Comparison of ENCODE assay signal across 8 cellular contexts in genomic region chrX:51860679-51861078, GRCh38. TPM values are rescaled to one million over a fixed set of nuclear protein-coding genes. Genes with fewer than 3 reads are reported as not detected.
A peak's percentile ranks its signal among the peaks of the same experiment; 100 is the strongest.
DNase-seq lines count a peak whose midpoint lies in the region; ATAC-seq and TF ChIP-seq lines count a peak whose summit lies in the region.

No MANE protein-coding gene starts in this region.

- no peak overlapping the region for H2AFZ ChIP-seq in HCT116 (ENCODE audit: low read depth, low read length, poor library complexity, severe bottlenecking)

- 0 to 4% methylated on average over 2 of the region's 2 CpGs for WGBS in heart right ventricle, 2 donors

- RAD21 ChIA-PET in HCT116 (lab: Charles Lee; ENCODE audit: low non-redundant PET in 1 of 2, low total read pairs in 2 of 2, uncharacterized antibody in 2 of 2, unreplicated experiment in 2 of 2), result no interaction called here

- no peak overlapping the region for H3K4me2 ChIP-seq in HCT116 (ENCODE audit: low read length)

- in situ Hi-C loops in SK-MEL-5 (cut with HindIII; ENCODE audit: low pct_unique_long_range_greater_than_20kb, low sequenced_read_pairs), result no loop called here

- H4K20me1 ChIP-seq in HCT116 (ENCODE audit: insufficient read depth), result no peaks in the 10 kb centered on the region

- peaks cover 31% of the 10 kb centered on the region for H3K79me2 ChIP-seq in HCT116 (ENCODE audit: insufficient read depth, low read length)

- H3K36me3 ChIP-seq in HCT116 (ENCODE audit: control insufficient read depth in 1 of 2, insufficient read depth in 2 of 2, low read length in 2 of 2) (no peaks in the 10 kb centered on the region), heart right ventricle (peaks cover 0 to 6% (median 0%) of the 10 kb centered on the region in 9 donors), uterus (no peaks in the 10 kb centered on the region)

- H3K4me3 ChIP-seq in HCT116 (replicated peaks in 1 of 2; ENCODE audit: low read depth in 1 of 2, low read length in 2 of 2) (no peak overlapping the region), heart right ventricle (no peak overlapping the region), uterus (no peak overlapping the region)

- BruUV-seq in HCT116 (replicated peaks; lab: Mats Ljungman, UMichigan), result no TSS peak

- H3K27ac ChIP-seq in HCT116 (ENCODE audit: low read depth, low read length), result no peak overlapping the region
- H3K27ac ChIP-seq in heart right ventricle, result no peak overlapping the region
- H3K27ac ChIP-seq in uterus, result no peak overlapping the region

- TF ChIP-seq CTCF in HCT116 (IDR thresholded peaks at IDR 0.05 in 2 of 3, conservative IDR thresholded peaks at IDR 0.05 in 1 of 3; ENCODE audit: borderline replicate concordance in 1 of 3, insufficient read depth in 1 of 3, low read depth in 2 of 3, low read length in 2 of 3), result peak; percentile 24 to 34 (median 33); a peak in 3 of 6 replicates
- peak in 6 of 9 donors; percentile 35 to 58 (median 48) for TF ChIP-seq CTCF in heart right ventricle (IDR thresholded peaks at IDR 0.05)
- peak; percentile 15 to 39 (median 28) for TF ChIP-seq CTCF in uterus (IDR thresholded peaks at IDR 0.05)

- intact Hi-C loops in HCT116 (cut with micrococcal nuclease), result no loop called here
- intact Hi-C loops in heart right ventricle (cut with DNase I), result no loop called here
- intact Hi-C loops in uterus (cut with DNase I; ENCODE audit: low total_unique reads), result no loop called here

- peak; percentile 59 for TF ChIP-seq RAD21 in HCT116 (IDR thresholded peaks at IDR 0.05; ENCODE audit: low read depth)

- peak; percentile 63 for ATAC-seq in HCT116
- no peak for ATAC-seq in heart right ventricle
- ATAC-seq in GM19463 (IDR thresholded peaks at IDR 0.05; ENCODE audit: unreplicated experiment), result no peak
- ATAC-seq in HG02678 (IDR thresholded peaks at IDR 0.05; ENCODE audit: unreplicated experiment), result no peak

- no peaks in the 10 kb centered on the region for H3K4me1 ChIP-seq in HCT116 (ENCODE audit: control insufficient read depth in 1 of 2, insufficient read depth in 2 of 2, low read length in 2 of 2)
- H3K4me1 ChIP-seq in heart right ventricle, result no peaks in the 10 kb centered on the region
- H3K4me1 ChIP-seq in uterus, result no peaks in the 10 kb centered on the region

- TF ChIP-seq POLR2A in HCT116 (IDR thresholded peaks at IDR 0.05; ENCODE audit: borderline replicate concordance, extremely low read depth, insufficient read depth, insufficient read length) (no peak), uterus (IDR thresholded peaks at IDR 0.05) (no peak)

- H3K9me2 ChIP-seq in HCT116 (ENCODE audit: insufficient read depth), result no peaks in the 10 kb centered on the region

- H3K9ac ChIP-seq in HCT116 (ENCODE audit: low read length), result no peak overlapping the region

- no peaks in the 10 kb centered on the region for H3K27me3 ChIP-seq in HCT116 (ENCODE audit: insufficient read depth, low read length)
- no peaks in the 10 kb centered on the region for H3K27me3 ChIP-seq in heart right ventricle
- H3K27me3 ChIP-seq in uterus, result no peaks in the 10 kb centered on the region

- POLR2A ChIA-PET in HCT116 (lab: Charles Lee), result no interaction called here

- H3K9me3 ChIP-seq in HCT116 (ENCODE audit: control insufficient read depth in 1 of 2, insufficient read depth in 1 of 2, low read depth in 1 of 2, low read length in 2 of 2), result no peaks in the 10 kb centered on the region; a peak in 1 of 4 replicates
- peaks cover 0 to 29% (median 4%) of the 10 kb centered on the region in 11 donors for H3K9me3 ChIP-seq in heart right ventricle
- H3K9me3 ChIP-seq in uterus, result no peaks in the 10 kb centered on the region

- DNase-seq in AML-193 (lab: John Stamatoyannopoulos, UW) (peak; percentile 2 to 16), HCT116 (ENCODE audit: low read depth, low spot score) (peak; percentile 18), SK-MEL-5 (ENCODE audit: low read depth, low spot score) (peak; percentile 56), heart right ventricle (peak in 1 of 2 donors; percentile 3), uterus (peak in 1 of 2 donors; percentile 17), HUDEP-2 (lab: John Stamatoyannopoulos, UW; ENCODE audit: unreplicated experiment in 76 of 76) (no peak)

- CTCF ChIA-PET in HCT116 (lab: Charles Lee), result interaction anchor here (1.6 kb wide), 1 partner anchor 219 kb away, joined by 7 read pairs; no protein-coding TSS in a partner anchor

TF ChIP-seq in HCT116, 20 proteins besides CTCF, POLR2A, EP300 and RAD21:
- TF ChIP-seq CEBPB (IDR thresholded peaks at IDR 0.05; ENCODE audit: low read depth) (no peak), POLR2AphosphoS5 (IDR thresholded peaks at IDR 0.05; ENCODE audit: low read depth, low read length) (no peak), CBX3 (IDR thresholded peaks at IDR 0.05; ENCODE audit: low read depth) (no peak), FOSL1 (IDR thresholded peaks at IDR 0.05; ENCODE audit: low read depth) (no peak), ZFX (IDR thresholded peaks at IDR 0.05) (no peak), ELF1 (IDR thresholded peaks at IDR 0.05; ENCODE audit: borderline replicate concordance, low read depth) (no peak), ATF3 (IDR thresholded peaks at IDR 0.05) (no peak), SP1 (IDR thresholded peaks at IDR 0.05; ENCODE audit: low read depth) (no peak), JUND (IDR thresholded peaks at IDR 0.05) (no peak), TCF7L2 (IDR thresholded peaks at IDR 0.05; ENCODE audit: borderline replicate concordance, extremely low read depth, insufficient read depth, insufficient read length) (no peak), ZNF274 (IDR thresholded peaks at IDR 0.05; ENCODE audit: low read depth, low read length) (no peak), REST (IDR thresholded peaks at IDR 0.05; ENCODE audit: low read depth) (no peak), SIN3A (IDR thresholded peaks at IDR 0.05; ENCODE audit: low read depth) (no peak), SRF (IDR thresholded peaks at IDR 0.05; ENCODE audit: low read depth) (no peak), EZH2phosphoT487 (IDR thresholded peaks at IDR 0.05; ENCODE audit: borderline replicate concordance) (no peak)

RNA-seq across cellular contexts. Expression of gene MAGED1, which starts 32.7 kb away (rescaled TPM):
- 82.3 TPM for total RNA-seq in HCT116 (2021; ENCODE audit: unreplicated experiment)
- 58.4 and 69.1 TPM in 2 replicates for polyA plus RNA-seq in HCT116 (2012)
- total RNA-seq in SK-MEL-5 (2014; rRNA removed; shearing (Covaris generic)), result 115 and 129 TPM in 2 replicates
- 196 and 232 TPM in 2 replicates for polyA plus RNA-seq in SK-MEL-5 (2015; cell fraction: cytosol; rRNA removed)
- polyA plus RNA-seq in SK-MEL-5 (2015; cell fraction: nucleus; rRNA removed), result 82.9 and 102 TPM in 2 replicates
- 100 to 1,000 TPM in 2 of 10 donors, 10 to 100 TPM in 8; 64.4 to 103 (median 83.0) TPM for total RNA-seq in heart right ventricle
- polyA plus RNA-seq in heart right ventricle, result 10 to 100 TPM; 13.8 to 36.9 TPM
- total RNA-seq in uterus, result 100 to 1,000 TPM in 1 of 4 donors, 10 to 100 TPM in 3; 27.9 to 164 (median 55.2) TPM

Comparison
In these comparisons a context has a peak if more than half of its experiments do, and no peak if none do; other contexts are left out.
1. DNase-seq: peak in AML-193 (2 of 2), HCT116 (single experiment) and SK-MEL-5 (single experiment); none in HUDEP-2 (0 of 76).
2. Peak in every context shown above with its lines, with median percentiles within 50 percentile points of each other: CTCF ChIP-seq.